In the genomic region with DNA sequence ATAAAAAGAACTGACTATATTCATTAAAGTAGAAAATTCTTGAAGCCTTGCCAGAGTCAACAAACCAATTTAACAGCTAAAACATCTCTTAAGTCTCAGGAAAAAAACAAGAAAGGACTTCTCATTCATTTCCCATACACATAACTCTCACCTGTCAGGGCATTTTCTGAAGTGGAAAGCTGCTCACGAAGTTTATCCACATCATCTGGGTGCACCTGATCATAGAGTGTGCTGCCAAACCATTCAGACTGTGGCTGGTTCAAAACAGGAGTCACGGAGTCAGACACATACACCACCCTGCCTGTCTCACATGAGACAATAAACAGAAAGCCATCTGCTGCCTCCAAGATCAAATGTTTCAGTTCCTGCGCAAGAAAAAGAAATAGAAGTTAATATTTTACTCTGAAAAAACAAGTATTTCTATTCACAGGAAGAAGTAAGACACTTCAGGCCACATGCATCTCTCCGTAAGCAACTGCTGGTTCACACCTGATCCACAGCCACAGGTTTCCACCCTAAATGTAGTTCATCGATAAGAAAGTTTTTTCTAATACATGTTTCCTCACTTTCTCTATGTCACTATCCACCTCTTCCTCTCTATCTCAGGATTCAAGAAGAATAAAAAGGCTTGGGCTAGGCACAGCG, we compare ENCODE assay signal across 10 cellular contexts. TPM values are rescaled to one million over a fixed set of nuclear protein-coding genes. Genes with fewer than 3 reads are reported as not detected.
DNase-seq lines count a peak whose midpoint lies in the region; ATAC-seq and TF ChIP-seq lines count a peak whose summit lies in the region.
"Had no signal": no experiment of that assay in that cellular context is flagged by ENCODE, and none has a peak within 500 bp of the region (broad histone marks: within the 10 kb centered on the region; RNA-seq: fewer than 3 reads in every experiment).

No MANE protein-coding gene starts in this region.

- no peak overlapping the region for H3K4me3 ChIP-seq in body of pancreas

- H3K4me1 ChIP-seq in body of pancreas: peaks cover 13% of the 10 kb centered on the region

- no peak for TF ChIP-seq POLR2A in body of pancreas (IDR thresholded peaks at IDR 0.05)

- H3K27me3 ChIP-seq in body of pancreas: no peaks in the 10 kb centered on the region

- H3K36me3 ChIP-seq in body of pancreas (replicated peaks in 1 of 2; ENCODE audit: insufficient read depth in 1 of 2, low read depth in 2 of 2): peaks cover 3 to 33% of the 10 kb centered on the region in 2 donors

- no peak for TF ChIP-seq CTCF in body of pancreas (IDR thresholded peaks at IDR 0.05)

- DNase-seq in body of pancreas (peak in 2 of 4 donors; percentile 9 to 17), sciatic nerve (ENCODE audit: low spot score) (no peak), T-helper 9 cell (no peak), NOMO-1 treated with DMSO at 0.1 percent for 48 hours (lab: John Stamatoyannopoulos, UW; ENCODE audit: unreplicated experiment) (no peak)
- DNase-seq: EL, glutamatergic neuron had no signal

- no peaks in the 10 kb centered on the region for H3K9me3 ChIP-seq in body of pancreas

- WGBS in body of pancreas, 2 donors: 31 to 34% methylated on average over 6 of the region's 6 CpGs

- peak overlapping the region in 3 of 4 donors; percentile 6 to 35 (median 22) for H3K27ac ChIP-seq in body of pancreas

- intact Hi-C loops in body of pancreas (cut with DNase I) (no loop called here), sciatic nerve (cut with DNase I) (no loop called here)

- ATAC-seq in GM18861 (IDR thresholded peaks at IDR 0.05; ENCODE audit: unreplicated experiment) (peak; percentile 81), HG03097 (IDR thresholded peaks at IDR 0.05; ENCODE audit: low FRiP score, unreplicated experiment) (peak; percentile 57), body of pancreas (no peak), sciatic nerve (peak; percentile 73), HG03439 (IDR thresholded peaks at IDR 0.05; ENCODE audit: unreplicated experiment) (no peak)

RNA-seq across cellular contexts. Expression of gene CTSK, which starts 28.2 kb away (rescaled TPM):
- total RNA-seq in body of pancreas (10 to 100 TPM; 11.9 to 18.4 TPM), sciatic nerve (101 TPM)

RNA-seq across cellular contexts. Expression of gene ARNT, which starts 40.1 kb away (rescaled TPM):
- total RNA-seq in body of pancreas: 10 to 100 TPM; 20.4 to 27.8 TPM
- 68.1 TPM for total RNA-seq in sciatic nerve

RNA-seq across cellular contexts. Expression of gene CTXND2, which starts 50.7 kb away (rescaled TPM):
- total RNA-seq in body of pancreas (not detected), sciatic nerve (not detected)
- total RNA-seq: MCF 10A had no signal

Comparison
In these comparisons a context has a peak if more than half of its experiments do, and no peak if none do; other contexts are left out.
1. ATAC-seq: peak in GM18861 (single experiment), HG03097 (single experiment) and sciatic nerve (single experiment); none in body of pancreas (single experiment) and HG03439 (single experiment).